1 cellular context compared by ENCODE assay signal in the genomic region with DNA sequence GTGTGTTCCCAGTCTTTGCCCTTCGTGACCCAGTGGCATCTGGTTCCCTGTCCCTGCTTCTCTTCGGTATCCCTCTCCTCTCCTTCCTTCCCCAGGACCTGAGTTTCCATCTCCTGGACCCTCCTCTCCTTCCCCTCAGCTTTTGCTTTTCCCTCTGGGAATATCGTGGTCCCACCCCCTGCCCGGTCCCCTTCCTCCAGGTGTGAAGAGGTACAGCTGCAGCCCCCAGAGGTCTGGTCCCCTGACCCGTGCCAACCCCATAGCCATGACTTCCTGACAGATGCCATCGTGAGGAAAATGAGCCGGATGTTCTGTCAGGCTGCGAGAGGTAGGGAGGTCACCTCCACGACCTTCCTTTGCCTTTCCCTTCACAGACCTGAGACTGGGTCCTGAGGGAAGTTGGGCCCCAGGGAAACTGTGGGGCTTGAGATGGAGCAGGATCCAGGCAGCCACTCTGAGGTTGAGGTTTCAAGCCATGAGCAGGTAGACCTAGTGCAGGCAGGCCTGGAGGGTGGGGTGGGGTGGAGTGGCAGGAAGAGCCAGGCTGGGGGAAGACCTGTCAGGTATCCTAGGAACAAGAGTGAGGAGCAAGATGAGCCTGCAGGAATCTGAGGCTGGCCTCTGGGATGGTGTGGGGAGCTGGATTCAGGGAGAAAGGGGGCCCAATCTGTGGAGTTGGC.
A peak's percentile ranks its signal among the peaks of the same experiment; 100 is the strongest.
TF ChIP-seq lines count a peak whose summit lies in the region.

No MANE protein-coding gene starts in this region.

TF ChIP-seq in HEK293, 187 proteins besides CTCF, POLR2A, EP300 and RAD21 (continued from another document):
- TF ChIP-seq ZNF600 (tag by site-specific recombination; IDR thresholded peaks at IDR 0.05) (0 out of 2 replicates have a peak, but pooled peaks have one; percentile 27), IKZF3 (tag by site-specific recombination; IDR thresholded peaks at IDR 0.05) (peak; percentile 62)
